8 cellular contexts compared by ENCODE assay signal in the genomic region with DNA sequence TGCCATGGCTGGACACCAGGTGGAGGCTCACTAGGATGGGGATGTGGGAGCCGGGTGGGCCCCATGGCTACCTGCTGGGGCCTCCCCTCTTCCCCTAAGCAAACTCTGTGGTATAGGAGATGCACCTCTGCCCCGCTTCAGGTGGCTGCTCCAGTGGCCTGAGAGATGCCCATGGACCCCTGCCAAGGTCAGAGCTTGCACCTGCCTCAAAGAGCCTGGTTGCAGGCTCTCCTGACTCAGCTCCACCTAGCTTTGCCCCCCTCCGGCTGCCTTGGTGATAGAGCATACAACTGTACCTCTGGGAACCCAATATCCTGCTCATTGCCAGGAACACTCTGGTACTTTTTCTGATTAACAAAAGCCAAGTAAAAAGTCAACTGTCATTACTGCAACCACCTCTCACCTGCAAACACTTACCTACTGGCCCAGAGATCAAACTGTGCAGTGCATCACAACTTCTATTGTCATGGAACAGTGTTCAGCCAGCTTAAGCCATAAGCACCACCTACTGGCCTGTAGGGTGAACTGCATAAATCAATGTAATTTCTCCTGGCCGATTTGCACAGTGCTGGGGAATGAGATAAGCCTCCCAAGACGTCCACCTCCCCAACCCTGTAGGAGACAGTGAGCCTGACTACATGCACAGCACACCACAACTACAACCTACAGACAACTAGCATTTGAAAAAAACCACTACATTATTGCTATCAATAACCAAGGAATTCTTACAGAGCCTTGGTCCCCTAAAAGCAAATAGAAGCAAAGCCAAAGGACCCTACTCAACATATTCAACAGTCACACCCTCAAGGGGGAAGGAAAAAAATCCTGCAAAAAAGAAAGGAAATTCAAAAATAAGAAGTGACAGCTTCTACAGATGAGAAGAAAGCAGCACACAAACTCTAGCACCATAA.
DNase-seq lines count a peak whose midpoint lies in the region; ATAC-seq and TF ChIP-seq lines count a peak whose summit lies in the region.

No MANE protein-coding gene starts in this region.

- H3K9me3 Mint-ChIP-seq in neural crest cell: peaks cover 18% of the 10 kb centered on the region

- H3K4me3 ChIP-seq in uterus: no peak overlapping the region

- no peaks in the 10 kb centered on the region for H3K9me3 ChIP-seq in uterus

- H3K27me3 ChIP-seq in uterus: no peaks in the 10 kb centered on the region

- no peaks in the 10 kb centered on the region for H3K4me1 Mint-ChIP-seq in neural crest cell

- H3K27ac ChIP-seq in uterus: no peak overlapping the region

- no peaks in the 10 kb centered on the region for H3K27me3 Mint-ChIP-seq in neural crest cell (ENCODE audit: low read depth)

- peak; percentile 77 for TF ChIP-seq CTCF in neural crest cell (conservative IDR thresholded peaks at IDR 0.05)
- peak; percentile 50 to 61 (median 58) for TF ChIP-seq CTCF in uterus (IDR thresholded peaks at IDR 0.05)

- H3K36me3 ChIP-seq in uterus: no peaks in the 10 kb centered on the region

- peaks cover 5% of the 10 kb centered on the region for H3K36me3 Mint-ChIP-seq in neural crest cell (ENCODE audit: low read depth)

- no peaks in the 10 kb centered on the region for H3K4me1 ChIP-seq in uterus

- no peak overlapping the region for H3K27ac Mint-ChIP-seq in neural crest cell (ENCODE audit: unreplicated experiment)

- in situ Hi-C loops in Caki2 (cut with HindIII; ENCODE audit: low pct_unique_long_range_greater_than_20kb, low sequenced_read_pairs): no loop called here

- ATAC-seq in GM19395 (IDR thresholded peaks at IDR 0.05; ENCODE audit: unreplicated experiment): peak; percentile 99
- ATAC-seq in HG03342 (IDR thresholded peaks at IDR 0.05; ENCODE audit: unreplicated experiment): peak; percentile 93

- no peak overlapping the region for H3K4me3 Mint-ChIP-seq in neural crest cell

- intact Hi-C loops in uterus (cut with DNase I; ENCODE audit: low total_unique reads): no loop called here

- TF ChIP-seq POLR2A in uterus (IDR thresholded peaks at IDR 0.05): no peak

- DNase-seq in Caki2 (ENCODE audit: low read depth) (peak; percentile 45), NCI-H82 (lab: John Stamatoyannopoulos, UW) (peak; percentile 84), fibroblast of gingiva (ENCODE audit: low read depth) (peak; percentile 54), neural crest cell (ENCODE audit: low read depth, low spot score) (peak; percentile 21), uterus (no peak)
- DNase-seq in activated CD8-positive, alpha-beta memory T cell treated with anti-CD3 and anti-CD28 coated beads, Interleukin-2, amount 50 U/mL, for 1 hour (ENCODE audit: extremely low read depth): peak; percentile 4

Comparison
In these comparisons a context has a peak if more than half of its experiments do, and no peak if none do; other contexts are left out.
1. DNase-seq: peak in Caki2 (single experiment), NCI-H82 (single experiment), activated CD8-positive, alpha-beta memory T cell treated with anti-CD3 and anti-CD28 coated beads, Interleukin-2, amount 50 U/mL, for 1 hour (single experiment), fibroblast of gingiva (single experiment) and neural crest cell (single experiment); none in uterus (0 of 2).